ENCODE assay signal across 9 cellular contexts in genomic region chr7:18610331-18610948, GRCh38.
A peak's percentile ranks its signal among the peaks of the same experiment; 100 is the strongest.
DNase-seq lines count a peak whose midpoint lies in the region; FAIRE-seq and TF ChIP-seq lines count a peak whose summit lies in the region.
"Had no signal": no experiment of that assay in that cellular context is flagged by ENCODE, and none has a peak within 500 bp of the region (broad histone marks: within the 10 kb centered on the region; RNA-seq: fewer than 3 reads in every experiment).

No MANE protein-coding gene starts in this region.

- TF ChIP-seq CTCF in bronchial epithelial cell (IDR thresholded peaks at IDR 0.05; ENCODE audit: insufficient read depth, low read length, severe bottlenecking) (peak; percentile 73), neural cell (IDR thresholded peaks at IDR 0.05; ENCODE audit: poor library complexity, severe bottlenecking) (peak; percentile 30)

- H3K4me2 ChIP-seq in neural cell (ENCODE audit: low read length) = no peak overlapping the region
- H3K4me2 ChIP-seq: BLaER1 treated with 17β-estradiol and CSF1 and Interleukin-3, amounts not matched to agents 10 nM and 100 nM had no signal

- H3K36me3 ChIP-seq in bronchial epithelial cell (ENCODE audit: control insufficient read depth, insufficient read depth, low read length) = no peaks in the 10 kb centered on the region
- H3K36me3 ChIP-seq in neural cell (ENCODE audit: insufficient read depth, low read length) = no peaks in the 10 kb centered on the region

- no peaks in the 10 kb centered on the region for H3K9me2 ChIP-seq in neural cell (ENCODE audit: insufficient read depth, low read length)

- H4K20me1 ChIP-seq in neural cell (ENCODE audit: insufficient read depth) = no peaks in the 10 kb centered on the region
- H4K20me1 ChIP-seq: BLaER1 treated with 17β-estradiol and CSF1 and Interleukin-3, amounts not matched to agents 10 nM and 100 nM had no signal

- no peaks in the 10 kb centered on the region for H3K27me3 ChIP-seq in bronchial epithelial cell (ENCODE audit: control insufficient read depth, insufficient read depth, low read length)
- no peaks in the 10 kb centered on the region for H3K27me3 ChIP-seq in neural cell (ENCODE audit: insufficient read depth, low read depth, low read length)
- H3K27me3 ChIP-seq: BLaER1 treated with 17β-estradiol and CSF1 and Interleukin-3, amounts not matched to agents 10 nM and 100 nM had no signal

- H3K9me3 ChIP-seq in neural cell (ENCODE audit: low read length) = no peaks in the 10 kb centered on the region

- TF ChIP-seq RAD21 in neural cell (conservative IDR thresholded peaks at IDR 0.05) = no peak

- no peak overlapping the region for H3K9ac ChIP-seq in neural cell (ENCODE audit: low read length)
- H3K9ac ChIP-seq: BLaER1 treated with 17β-estradiol and CSF1 and Interleukin-3, amounts not matched to agents 10 nM and 100 nM had no signal

- no peaks in the 10 kb centered on the region for H3K79me2 ChIP-seq in neural cell (replicated peaks; ENCODE audit: insufficient read depth, low read length)

- no peak overlapping the region for H3K27ac ChIP-seq in neural cell (ENCODE audit: low read length)
- H3K27ac ChIP-seq: BLaER1 treated with 17β-estradiol and CSF1 and Interleukin-3, amounts not matched to agents 10 nM and 100 nM had no signal

- peak; percentile 3 to 23 (median 5) for DNase-seq in NCI-H1417 (lab: John Stamatoyannopoulos, UW)
- DNase-seq in NCI-H1417 treated with DMSO at 0.1 percent for 48 hours (lab: John Stamatoyannopoulos, UW) = no peak
- peak; percentile 35 for DNase-seq in LoVo (ENCODE audit: low spot score)
- DNase-seq in bronchial epithelial cell (ENCODE audit: low read depth) = peak; percentile 36
- DNase-seq in retina = no peak
- no peak for DNase-seq in AML-193 (lab: John Stamatoyannopoulos, UW)
- no peak for DNase-seq in activated CD8-positive, alpha-beta memory T cell treated with anti-CD3 and anti-CD28 coated beads, Interleukin-2, amount 50 U/mL, for 48 hours

- no peak overlapping the region for H2AFZ ChIP-seq in neural cell (ENCODE audit: low read depth, low read length)

- no peaks in the 10 kb centered on the region for H3F3A ChIP-seq in neural cell (ENCODE audit: insufficient read depth, low read length, poor library complexity, severe bottlenecking)

- no peak for FAIRE-seq in bronchial epithelial cell (lab: Jason Lieb, UNC)

- H3K4me3 ChIP-seq in bronchial epithelial cell (ENCODE audit: low read depth, low read length) (no peak overlapping the region), neural cell (ENCODE audit: low read length) (no peak overlapping the region)
- H3K4me3 ChIP-seq: BLaER1 treated with 17β-estradiol and CSF1 and Interleukin-3, amounts not matched to agents 10 nM and 100 nM had no signal

- no peak for TF ChIP-seq EP300 in neural cell (conservative IDR thresholded peaks at IDR 0.05; ENCODE audit: poor library complexity, severe bottlenecking)

TF ChIP-seq in neural cell, 6 proteins besides CTCF, POLR2A, EP300 and RAD21:
- TF ChIP-seq TAF1 (IDR thresholded peaks at IDR 0.05; ENCODE audit: low read depth) = no peak
- TF ChIP-seq EZH2 (IDR thresholded peaks at IDR 0.05; ENCODE audit: borderline replicate concordance, insufficient read depth, low read length, poor library complexity, severe bottlenecking) = no peak
- no peak for TF ChIP-seq REST (IDR thresholded peaks at IDR 0.05; ENCODE audit: borderline replicate concordance)
- no peak for TF ChIP-seq SMC3 (conservative IDR thresholded peaks at IDR 0.05; ENCODE audit: poor library complexity)
- no peak for TF ChIP-seq POLR2AphosphoS5 (IDR thresholded peaks at IDR 0.05)

Comparison
In these comparisons a context has a peak if more than half of its experiments do, and no peak if none do; other contexts are left out.
1. DNase-seq: peak in NCI-H1417 (3 of 3), LoVo (single experiment) and bronchial epithelial cell (single experiment); none in NCI-H1417 treated with DMSO at 0.1 percent for 48 hours (single experiment), retina (single experiment), AML-193 (0 of 2) and activated CD8-positive, alpha-beta memory T cell treated with anti-CD3 and anti-CD28 coated beads, Interleukin-2, amount 50 U/mL, for 48 hours (single experiment).